In the genomic region with DNA sequence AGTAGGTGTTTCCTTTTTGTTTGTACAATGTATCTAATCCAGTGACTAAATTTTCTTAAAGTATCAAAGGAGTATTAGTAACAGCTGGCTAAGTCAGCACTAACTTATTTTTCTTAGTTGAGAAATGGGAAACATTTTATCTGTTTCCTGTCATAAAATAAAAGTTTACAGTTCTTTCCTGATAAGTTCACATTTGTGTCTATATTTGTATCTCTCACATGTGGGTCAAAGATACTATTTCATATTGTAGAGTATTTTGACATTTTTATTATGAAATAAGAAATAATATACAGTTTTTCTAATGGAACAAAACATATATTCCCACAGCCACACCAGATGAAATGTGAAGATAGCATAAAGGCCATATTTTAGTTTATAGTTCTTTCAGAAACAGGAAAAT, we compare ENCODE assay signal across 20 cellular contexts.
"Had no signal": no experiment of that assay in that cellular context is flagged by ENCODE, and none has a peak within 500 bp of the region (broad histone marks: within the 10 kb centered on the region; RNA-seq: fewer than 3 reads in every experiment).

No MANE protein-coding gene starts in this region.

- H3K27ac ChIP-seq: colonic mucosa, neutrophil, stomach, thoracic aorta, transverse colon had no signal

- H3K4me1 ChIP-seq: colonic mucosa had no signal

- H3K27me3 ChIP-seq: colonic mucosa, neutrophil, stomach, transverse colon had no signal

- ATAC-seq: esophagus mucosa; left cardiac atrium; mucosa of descending colon; naive thymus-derived CD8-positive, alpha-beta T cell; sciatic nerve had no signal

- FAIRE-seq: keratinocyte had no signal

- H3K9me3 ChIP-seq: colonic mucosa, mucosa of descending colon, neutrophil, stomach, thoracic aorta, transverse colon had no signal

- DNase-seq: cerebellar nuclear complex; colonic mucosa; effector CD4-positive, alpha-beta T cell; endodermal cell; immature natural killer cell; left cardiac atrium; mammary epithelial cell; mucosa of descending colon; naive thymus-derived CD8-positive, alpha-beta T cell; posterior cingulate gyrus; stimulated activated CD4-positive, alpha-beta T cell treated with anti-CD3 and anti-CD28 coated beads, Interleukin-12 subunit alpha, Interleukin-12 subunit beta, amount 100 ng/mL, for 4 hours; stimulated activated naive CD4-positive, alpha-beta T cell; stomach; substantia nigra; transverse colon had no signal

- H3K4me3 ChIP-seq: colonic mucosa, mucosa of descending colon, stomach, thoracic aorta, transverse colon had no signal

- H3K36me3 ChIP-seq: colonic mucosa, thoracic aorta, transverse colon had no signal
